In the genomic region with DNA sequence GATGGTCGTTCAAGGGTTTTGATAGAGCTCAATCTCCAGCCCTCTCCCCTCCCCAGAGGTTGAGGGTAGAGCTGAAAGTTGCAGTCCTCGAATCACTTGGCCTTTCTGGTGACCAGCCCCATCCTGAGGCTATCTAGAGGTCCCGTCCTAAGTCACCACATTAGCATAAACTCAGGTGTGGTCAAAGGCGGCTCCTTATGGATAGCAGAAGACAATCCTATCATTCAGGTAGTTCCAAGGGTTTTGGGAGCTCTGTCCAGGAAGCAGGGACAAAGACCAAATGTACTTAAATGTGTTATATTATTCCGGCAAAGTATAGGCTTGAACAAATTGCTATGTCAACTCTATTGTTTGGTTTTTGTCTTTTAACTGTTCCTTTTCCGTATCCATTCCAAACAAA, we compare ENCODE assay signal across 25 cellular contexts. TPM values are rescaled to one million over a fixed set of nuclear protein-coding genes. Genes with fewer than 3 reads are reported as not detected.
DNase-seq lines count a peak whose midpoint lies in the region; ATAC-seq and TF ChIP-seq lines count a peak whose summit lies in the region.
"Had no signal": no experiment of that assay in that cellular context is flagged by ENCODE, and none has a peak within 500 bp of the region (broad histone marks: within the 10 kb centered on the region; RNA-seq: fewer than 3 reads in every experiment).

No MANE protein-coding gene starts in this region.

- no peak for TF ChIP-seq CTCF in CD4-positive, alpha-beta T cell (IDR thresholded peaks at IDR 0.05)
- TF ChIP-seq CTCF in stomach (IDR thresholded peaks at IDR 0.05), result no peak

- TF ChIP-seq POLR2A in stomach (IDR thresholded peaks at IDR 0.05), result no peak

- H3K27ac ChIP-seq in CD4-positive, alpha-beta T cell (ENCODE audit: low read depth, low read length), result no peak overlapping the region
- peak overlapping the region in 3 of 5 donors; percentile 27 to 49 (median 31) for H3K27ac ChIP-seq in stomach
- H3K27ac ChIP-seq: PC-9 had no signal

- H3K9me3 ChIP-seq in CD4-positive, alpha-beta T cell (ENCODE audit: control insufficient read depth, low read length), result no peaks in the 10 kb centered on the region
- no peaks in the 10 kb centered on the region for H3K9me3 ChIP-seq in stomach
- H3K9me3 ChIP-seq: neutrophil, tibial nerve had no signal

- no peaks in the 10 kb centered on the region for H3K27me3 ChIP-seq in CD4-positive, alpha-beta T cell (ENCODE audit: control insufficient read depth, insufficient read depth, low read length)
- no peaks in the 10 kb centered on the region for H3K27me3 ChIP-seq in stomach
- H3K27me3 ChIP-seq: cardiac muscle cell, neutrophil, tibial nerve had no signal

- H3K36me3 ChIP-seq in stomach, result no peaks in the 10 kb centered on the region
- H3K36me3 ChIP-seq: tibial nerve had no signal

- no peak for DNase-seq in CD4-positive, alpha-beta T cell
- DNase-seq in NCI-H69 (lab: John Stamatoyannopoulos, UW) (peak; percentile 6), left colon (no peak), stomach (no peak), HK-2 (ENCODE audit: unreplicated experiment) (no peak), Ammon's horn (ENCODE audit: low spot score) (no peak)
- DNase-seq: activated CD8-positive, alpha-beta memory T cell treated with anti-CD3 and anti-CD28 coated beads, Interleukin-2, amount 10 ng/mL, durations not matched to agents 7 days and 5 days; activated T-cell treated with anti-CD3 and anti-CD28 coated beads, Interleukin-2, amount 50 U/mL, for 48 hours; EL; foreskin fibroblast; Kasumi-1; mammary epithelial cell; NCI-H1048; NCI-H1694; NCI-H510A; PC-9; SHP77 had no signal

- intact Hi-C loops in CD4-positive, alpha-beta T cell (cut with DNase I, micrococcal nuclease), result loop anchor here (2.0 to 10.0 kb wide), 3 partner anchors 15 to 51 kb away; no protein-coding TSS in a partner anchor
- intact Hi-C loops in left colon (cut with DNase I, micrococcal nuclease), result loop anchor here (10.0 kb wide), 1 partner anchor 101 kb away; no protein-coding TSS in a partner anchor
- intact Hi-C loops in stomach (cut with DNase I; ENCODE audit: low total_unique reads), result no loop called here

- POLR2A ChIA-PET in CD4-positive, alpha-beta T cell (lab: Charles Lee), result interaction anchor here (0.9 to 1.2 kb wide), 2 partner anchors 11 to 15 kb away, joined by 4 to 5 read pairs; no protein-coding TSS in a partner anchor

- no peak for ATAC-seq in CD4-positive, alpha-beta T cell (ENCODE audit: poor library complexity)
- peak; percentile 59 for ATAC-seq in left colon
- ATAC-seq in HG02588 (IDR thresholded peaks at IDR 0.05; ENCODE audit: unreplicated experiment), result no peak
- ATAC-seq: activated CD8-positive, alpha-beta memory T cell treated with anti-CD3 and anti-CD28 coated beads, Interleukin-2, amount 10 ng/mL, durations not matched to agents 7 days and 5 days; activated naive CD4-positive, alpha-beta T cell treated with anti-CD3 and anti-CD28 coated beads, Interleukin-2, amount 50 U/mL, for 72 hours had no signal

- H3K27ac Mint-ChIP-seq in CD4-positive, alpha-beta T cell, result peak overlapping the region; percentile 88
- H3K27ac Mint-ChIP-seq: activated CD8-positive, alpha-beta memory T cell treated with anti-CD3 and anti-CD28 coated beads, Interleukin-2, amount 10 ng/mL, durations not matched to agents 7 days and 5 days; activated naive CD4-positive, alpha-beta T cell treated with anti-CD3 and anti-CD28 coated beads, Interleukin-2, amount 50 U/mL, for 72 hours; stimulated activated naive CD8-positive, alpha-beta T cell treated with anti-CD3 and anti-CD28 coated beads, Interleukin-15, Interleukin-2, amounts not matched to agents 100 ng/mL and 50 ng/mL, for 24 hours had no signal

- peaks cover 0 to 21% (median 11%) of the 10 kb centered on the region in 4 donors for H3K4me1 ChIP-seq in stomach

- no peak for TF ChIP-seq EP300 in stomach (IDR thresholded peaks at IDR 0.05)

- H3K27me3 Mint-ChIP-seq in CD4-positive, alpha-beta T cell, result no peaks in the 10 kb centered on the region
- H3K27me3 Mint-ChIP-seq: activated CD8-positive, alpha-beta memory T cell treated with anti-CD3 and anti-CD28 coated beads, Interleukin-2, amount 10 ng/mL, durations not matched to agents 7 days and 5 days; progenitor cell of endocrine pancreas; stimulated activated naive CD8-positive, alpha-beta T cell treated with anti-CD3 and anti-CD28 coated beads, Interleukin-15, Interleukin-2, amounts not matched to agents 100 ng/mL and 50 ng/mL, for 24 hours had no signal

- WGBS in stomach, 5 donors, result 66 to 84% (median 77%) methylated on average over 5 to 6 of the region's 6 CpGs

- CTCF ChIA-PET in CD4-positive, alpha-beta T cell (lab: Charles Lee), result interaction anchor here (1.9 kb wide), 1 partner anchor 100 kb away, joined by 8 read pairs; no protein-coding TSS in a partner anchor

- no peak overlapping the region for H3K4me3 Mint-ChIP-seq in CD4-positive, alpha-beta T cell
- H3K4me3 Mint-ChIP-seq: activated CD8-positive, alpha-beta memory T cell treated with anti-CD3 and anti-CD28 coated beads, Interleukin-2, amount 10 ng/mL, durations not matched to agents 7 days and 5 days; stimulated activated naive CD8-positive, alpha-beta T cell treated with anti-CD3 and anti-CD28 coated beads, Interleukin-15, Interleukin-2, amounts not matched to agents 100 ng/mL and 50 ng/mL, for 24 hours had no signal

- H3K9me3 Mint-ChIP-seq in CD4-positive, alpha-beta T cell, result no peaks in the 10 kb centered on the region
- H3K9me3 Mint-ChIP-seq: activated naive CD4-positive, alpha-beta T cell treated with anti-CD3 and anti-CD28 coated beads, Interleukin-2, amount 50 U/mL, for 72 hours; CD14-positive monocyte; stimulated activated naive CD8-positive, alpha-beta T cell treated with anti-CD3 and anti-CD28 coated beads, Interleukin-15, Interleukin-2, amounts not matched to agents 100 ng/mL and 50 ng/mL, for 24 hours had no signal

- H3K4me1 Mint-ChIP-seq in CD4-positive, alpha-beta T cell (ENCODE audit: low read depth), result peaks cover 47% of the 10 kb centered on the region

- peaks cover 37% of the 10 kb centered on the region for H3K36me3 Mint-ChIP-seq in CD4-positive, alpha-beta T cell (ENCODE audit: low read depth)

- no peak overlapping the region for H3K4me3 ChIP-seq in stomach
- H3K4me3 ChIP-seq: cardiac muscle cell, PC-9, tibial nerve had no signal

RNA-seq across cellular contexts. Expression of gene PDK3, which starts 30.6 kb away (rescaled TPM):
- 10 to 100 TPM; 12.5 to 12.6 TPM for total RNA-seq in CD4-positive, alpha-beta T cell
- total RNA-seq in left colon, result 10 to 100 TPM; 16.2 to 24.2 TPM
- total RNA-seq in stomach, result 10 to 100 TPM in 3 of 5 donors, 1 to 10 TPM in 1, under 1 TPM in 1; 0.29 to 81.1 (median 22.0) TPM
- 1 to 10 TPM; 2.0 to 3.2 (median 2.3) TPM for polyA plus RNA-seq in stomach
